19 cellular contexts compared by ENCODE assay signal in genomic region chr1:30627206-30627605, GRCh38.
DNase-seq lines count a peak whose midpoint lies in the region; ATAC-seq, FAIRE-seq and TF ChIP-seq lines count a peak whose summit lies in the region.
"Had no signal": no experiment of that assay in that cellular context is flagged by ENCODE, and none has a peak within 500 bp of the region (broad histone marks: within the 10 kb centered on the region; RNA-seq: fewer than 3 reads in every experiment).

No MANE protein-coding gene starts in this region.

- no peak overlapping the region for H3K9ac ChIP-seq in HCT116 (ENCODE audit: low read length)
- no peak overlapping the region for H3K9ac ChIP-seq in K562 (ENCODE audit: insufficient read depth in 1 of 2, low read depth in 2 of 2, low read length in 2 of 2)
- H3K9ac ChIP-seq: BLaER1 treated with 17β-estradiol and CSF1 and Interleukin-3, amounts not matched to agents 10 nM and 100 nM had no signal

- no peaks in the 10 kb centered on the region for H3K9me2 ChIP-seq in HCT116 (ENCODE audit: insufficient read depth)

- BruUV-seq in HCT116 (replicated peaks; lab: Mats Ljungman, UMichigan) (no TSS peak), K562 (replicated peaks; lab: Mats Ljungman, UMichigan) (no TSS peak)

- no peak for TF ChIP-seq POLR2A in HCT116 (IDR thresholded peaks at IDR 0.05; ENCODE audit: borderline replicate concordance, extremely low read depth, insufficient read depth, insufficient read length)
- TF ChIP-seq POLR2A in K562 (conservative IDR thresholded peaks at IDR 0.05): no peak

- intact Hi-C loops in HCT116 (cut with micrococcal nuclease) (no loop called here), K562 (cut with micrococcal nuclease) (no loop called here)

- FAIRE-seq in K562 (lab: Jason Lieb, UNC): no peak
- FAIRE-seq in urothelium cell line (lab: Jason Lieb, UNC): peak; percentile 76
- FAIRE-seq: A549, D721Med, G401.6, GM12891 had no signal

- RAD21 ChIA-PET in HCT116 (lab: Charles Lee; ENCODE audit: low non-redundant PET in 1 of 2, low total read pairs in 2 of 2, uncharacterized antibody in 2 of 2, unreplicated experiment in 2 of 2): no interaction called here

- no peak overlapping the region for H3K4me2 ChIP-seq in HCT116 (ENCODE audit: low read length)
- no peak overlapping the region for H3K4me2 ChIP-seq in K562 (ENCODE audit: insufficient read depth, low read length)
- H3K4me2 ChIP-seq: A549; BLaER1 treated with 17β-estradiol and CSF1 and Interleukin-3, amounts not matched to agents 10 nM and 100 nM had no signal

- H3K27ac ChIP-seq in HCT116 (ENCODE audit: low read depth, low read length) (no peak overlapping the region), K562 (ENCODE audit: extremely low read depth, low read depth, low read length) (no peak overlapping the region)
- H3K27ac ChIP-seq: 22Rv1; A549; BLaER1 treated with 17β-estradiol and CSF1 and Interleukin-3, amounts not matched to agents 10 nM and 100 nM; C4-2B had no signal

- H3K4me1 ChIP-seq in HCT116 (ENCODE audit: control insufficient read depth in 1 of 2, insufficient read depth in 2 of 2, low read length in 2 of 2) (peaks cover 0 to 5% of the 10 kb centered on the region in 2 experiments; a peak in 1 of 4 replicates), K562 (replicated peaks in 1 of 2; ENCODE audit: control insufficient read depth in 2 of 2, insufficient read depth in 2 of 2, low read length in 2 of 2) (no peaks in the 10 kb centered on the region)
- H3K4me1 ChIP-seq: A549, Caco-2 had no signal

- DNase-seq in HCT116 (ENCODE audit: low read depth, low spot score) (no peak), K562 (ENCODE audit: extremely low read depth in 1 of 4, low spot score in 3 of 4) (no peak), urothelium cell line (ENCODE audit: low spot score) (no peak)
- DNase-seq: AML-193; Caco-2; Calu3; CD4-positive, alpha-beta T cell; CD8-positive, alpha-beta T cell; DMS79 treated with DMSO at 0.1 percent for 48 hours; GF-D8 had no signal

- H3K4me3 ChIP-seq in HCT116 (replicated peaks in 1 of 2; ENCODE audit: low read depth in 1 of 2, low read length in 2 of 2): no peak overlapping the region
- no peak overlapping the region for H3K4me3 ChIP-seq in K562
- H3K4me3 ChIP-seq: A549; BLaER1 treated with 17β-estradiol and CSF1 and Interleukin-3, amounts not matched to agents 10 nM and 100 nM had no signal

- no peaks in the 10 kb centered on the region for H4K20me1 ChIP-seq in HCT116 (ENCODE audit: insufficient read depth)
- no peaks in the 10 kb centered on the region for H4K20me1 ChIP-seq in K562 (replicated peaks; ENCODE audit: control insufficient read depth, insufficient read depth, low read length)
- H4K20me1 ChIP-seq: BLaER1 treated with 17β-estradiol and CSF1 and Interleukin-3, amounts not matched to agents 10 nM and 100 nM had no signal

- H3K36me3 ChIP-seq in HCT116 (ENCODE audit: control insufficient read depth in 1 of 2, insufficient read depth in 2 of 2, low read length in 2 of 2) (no peaks in the 10 kb centered on the region), K562 (ENCODE audit: control insufficient read depth, insufficient read depth, low read length) (no peaks in the 10 kb centered on the region)
- H3K36me3 ChIP-seq: BLaER1 treated with 17β-estradiol and CSF1 and Interleukin-3, amounts not matched to agents 10 nM and 100 nM had no signal

- H3K27me3 ChIP-seq in HCT116 (ENCODE audit: insufficient read depth, low read length) (no peaks in the 10 kb centered on the region), K562 (ENCODE audit: control insufficient read depth in 2 of 2, insufficient read depth in 2 of 2, low read length in 2 of 2) (no peaks in the 10 kb centered on the region; a peak in 1 of 5 replicates)
- H3K27me3 ChIP-seq: BLaER1 treated with 17β-estradiol and CSF1 and Interleukin-3, amounts not matched to agents 10 nM and 100 nM had no signal

- TF ChIP-seq RAD21 in HCT116 (IDR thresholded peaks at IDR 0.05; ENCODE audit: low read depth) (no peak), K562 (CRISPR knock-in tag; conservative IDR thresholded peaks at IDR 0.05 in 1 of 2, IDR thresholded peaks at IDR 0.05 in 1 of 2) (no peak)

- ATAC-seq in HCT116 (no peak), K562 (no peak), GM21786 (IDR thresholded peaks at IDR 0.05; ENCODE audit: unreplicated experiment) (no peak), GM18858 (IDR thresholded peaks at IDR 0.05; ENCODE audit: unreplicated experiment) (no peak)
- ATAC-seq: A549; CD8-positive, alpha-beta T cell had no signal

- H3K9me1 ChIP-seq in K562 (ENCODE audit: control insufficient read depth, insufficient read depth, low read length): no peaks in the 10 kb centered on the region

- CTCF ChIA-PET in HCT116 (lab: Charles Lee): no interaction called here
- CTCF ChIA-PET in K562 (lab: Yijun Ruan, JAX; ENCODE audit: low intra/inter-chr PET ratio): no interaction called here

- TF ChIP-seq EP300 in K562 (IDR thresholded peaks at IDR 0.05; ENCODE audit: low read length): no peak

- H2AFZ ChIP-seq in HCT116 (ENCODE audit: low read depth, low read length, poor library complexity, severe bottlenecking): no peak overlapping the region
- no peak overlapping the region for H2AFZ ChIP-seq in K562 (ENCODE audit: low read depth, low read length)

- in situ Hi-C loops in K562 (cut with MboI): no loop called here

- H3K9me3 ChIP-seq in HCT116 (ENCODE audit: control insufficient read depth in 1 of 2, insufficient read depth in 1 of 2, low read depth in 1 of 2, low read length in 2 of 2) (peaks cover 3 to 4% of the 10 kb centered on the region in 2 experiments; a peak in 1 of 4 replicates), K562 (replicated peaks; ENCODE audit: control insufficient read depth, insufficient read depth, low read depth, low read length) (no peaks in the 10 kb centered on the region)
- H3K9me3 ChIP-seq: Caco-2 had no signal

- TF ChIP-seq CTCF in HCT116 (IDR thresholded peaks at IDR 0.05 in 2 of 3, conservative IDR thresholded peaks at IDR 0.05 in 1 of 3; ENCODE audit: borderline replicate concordance in 1 of 3, insufficient read depth in 1 of 3, low read depth in 2 of 3, low read length in 2 of 3) (no peak), K562 (IDR thresholded peaks at IDR 0.05 in 2 of 3, conservative IDR thresholded peaks at IDR 0.05 in 1 of 3; ENCODE audit: insufficient read depth in 2 of 3, low read depth in 1 of 3, low read length in 3 of 3) (no peak)

- H3K79me2 ChIP-seq in HCT116 (ENCODE audit: insufficient read depth, low read length) (no peaks in the 10 kb centered on the region), K562 (ENCODE audit: control insufficient read depth, insufficient read depth, low read length) (no peaks in the 10 kb centered on the region)

- POLR2A ChIA-PET in HCT116 (lab: Charles Lee) (no interaction called here), K562 (lab: Yijun Ruan, JAX) (interaction anchor here (0.6 to 2.6 kb wide), 3 partner anchors 13 to 22 kb away, joined by 3 to 9 read pairs (median 3); no protein-coding TSS in a partner anchor)

- 0% methylated on average over 1 of the region's 1 CpG for WGBS in K562 (ENCODE audit: insufficient coverage, low coverage, missing lambda C conversion rate)

TF ChIP-seq in HCT116, 20 proteins besides CTCF, POLR2A, EP300 and RAD21:
- TF ChIP-seq SIN3A (IDR thresholded peaks at IDR 0.05; ENCODE audit: low read depth) (no peak), CBX3 (IDR thresholded peaks at IDR 0.05; ENCODE audit: low read depth) (peak; percentile 77; the same call in 1 of the 2 replicates), FOSL1 (IDR thresholded peaks at IDR 0.05; ENCODE audit: low read depth) (no peak), EZH2phosphoT487 (IDR thresholded peaks at IDR 0.05; ENCODE audit: borderline replicate concordance) (no peak)

TF ChIP-seq in K562, 482 proteins besides CTCF, POLR2A, EP300 and RAD21:
- no peak for TF ChIP-seq ZNF79 (CRISPR knock-in tag; IDR thresholded peaks at IDR 0.05; ENCODE audit: low read depth)
- TF ChIP-seq ESRRB (CRISPR knock-in tag; IDR thresholded peaks at IDR 0.05; ENCODE audit: borderline replicate concordance): no peak
- peak; percentile 82; the same call in 1 of the 2 replicates for TF ChIP-seq CBX5 (IDR thresholded peaks at IDR 0.05; ENCODE audit: borderline replicate concordance, low read depth)
- no peak for TF ChIP-seq ZNF780A (CRISPR knock-in tag; IDR thresholded peaks at IDR 0.05)
- TF ChIP-seq ADNP (tag; IDR thresholded peaks at IDR 0.05): no peak

Comparison
In these comparisons a context has a peak if more than half of its experiments do, and no peak if none do; other contexts are left out.
1. Of the 22 proteins assayed by ChIP-seq in both K562 and HCT116: peak only in K562: none; only in HCT116: CBX3; in both: none; in neither: 21.